Comparison of ENCODE assay signal across 8 cellular contexts in the genomic region with DNA sequence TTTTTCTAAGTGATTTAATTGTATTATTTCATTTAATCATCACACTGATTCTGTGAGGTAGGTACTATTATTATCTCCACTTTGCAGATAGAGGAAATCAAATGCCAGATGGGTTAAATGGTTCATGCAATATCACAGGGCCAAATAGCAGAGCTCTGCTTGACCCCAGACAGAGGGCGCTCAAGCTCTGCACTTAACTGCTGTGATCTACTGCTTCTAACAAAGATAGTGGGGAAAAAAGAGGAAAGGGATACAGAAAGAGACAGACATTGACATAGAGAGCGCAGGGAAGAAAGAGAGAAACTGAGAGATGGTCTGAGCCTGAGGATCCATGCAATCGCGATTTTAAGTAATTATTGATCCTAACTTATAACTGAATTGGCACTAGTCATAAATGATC.
DNase-seq lines count a peak whose midpoint lies in the region; ATAC-seq and TF ChIP-seq lines count a peak whose summit lies in the region.

No MANE protein-coding gene starts in this region.

- H3K36me3 ChIP-seq in GM06990 (ENCODE audit: control insufficient read depth, insufficient read depth, low read length): no peaks in the 10 kb centered on the region
- no peaks in the 10 kb centered on the region for H3K36me3 ChIP-seq in mucosa of descending colon (ENCODE audit: low read depth)

- intact Hi-C loops in mucosa of descending colon (cut with DNase I, micrococcal nuclease): loop anchor here in 1 of 2 donors (10.0 kb wide), 1 partner anchor 821 kb away; no protein-coding TSS in a partner anchor

- DNase-seq in GM06990 (ENCODE audit: extremely low read depth, insufficient read length) (peak; percentile 1), LNCaP clone FGC (ENCODE audit: low read depth) (peak; percentile 58), SIG-M5 treated with dmso at 0.1 percent for 504 hours (lab: John Stamatoyannopoulos, UW; ENCODE audit: unreplicated experiment) (peak; percentile 77), epithelial cell of prostate (ENCODE audit: low read depth, low spot score) (peak; percentile 24), mucosa of descending colon (peak in 2 of 3 donors; percentile 39 to 49), T-helper 9 cell (no peak)
- DNase-seq in stimulated activated naive CD4-positive, alpha-beta T cell (lab: John Stamatoyannopoulos, UW): no peak

- H3K9me3 ChIP-seq in mucosa of descending colon: no peaks in the 10 kb centered on the region

- H3K4me3 ChIP-seq in GM06990 (replicated peaks; ENCODE audit: low read depth, low read length): no peak overlapping the region
- no peak overlapping the region for H3K4me3 ChIP-seq in LNCaP clone FGC (ENCODE audit: low read depth, low read length)
- H3K4me3 ChIP-seq in mucosa of descending colon: no peak overlapping the region

- TF ChIP-seq CTCF in GM06990 (IDR thresholded peaks at IDR 0.05; ENCODE audit: insufficient read depth, low read length, poor library complexity, severe bottlenecking) (peak; percentile 75), LNCaP clone FGC (IDR thresholded peaks at IDR 0.05; ENCODE audit: control insufficient read depth, extremely low read depth, insufficient read depth) (peak; percentile 94), mucosa of descending colon (IDR thresholded peaks at IDR 0.05) (peak; percentile 38)

- ATAC-seq in GM21786 (IDR thresholded peaks at IDR 0.05; ENCODE audit: unreplicated experiment) (peak; percentile 90), mucosa of descending colon (peak; percentile 56)

- no peaks in the 10 kb centered on the region for H3K27me3 ChIP-seq in GM06990 (replicated peaks; ENCODE audit: control insufficient read depth, insufficient read depth, low read length)

- no peaks in the 10 kb centered on the region for H3K4me1 ChIP-seq in mucosa of descending colon (ENCODE audit: low read depth)

- no peak overlapping the region for H3K27ac ChIP-seq in epithelial cell of prostate

Comparison
In these comparisons a context has a peak if more than half of its experiments do, and no peak if none do; other contexts are left out.
1. DNase-seq: peak in GM06990 (single experiment), LNCaP clone FGC (single experiment), SIG-M5 treated with dmso at 0.1 percent for 504 hours (single experiment), epithelial cell of prostate (single experiment) and mucosa of descending colon (2 of 3); none in stimulated activated naive CD4-positive, alpha-beta T cell (0 of 6) and T-helper 9 cell (single experiment).
2. CTCF ChIP-seq: peak in every context shown above with its lines; median percentile 94 in LNCaP clone FGC; 75 in GM06990; 38 in mucosa of descending colon.